16 cellular contexts compared by ENCODE assay signal in genomic region chr7:50757703-50758390, GRCh38.
"Had no signal": no experiment of that assay in that cellular context is flagged by ENCODE, and none has a peak within 500 bp of the region (broad histone marks: within the 10 kb centered on the region; RNA-seq: fewer than 3 reads in every experiment).

No MANE protein-coding gene starts in this region.

- H3K27me3 ChIP-seq: MG63 had no signal

- H3K4me3 ChIP-seq: MG63 had no signal

- H3K9me3 ChIP-seq: MG63 had no signal

- DNase-seq: KBM-7, MG63, NCI-H1092, NCI-H1105 treated with DMSO at 0.1 percent for 48 hours, NCI-H1417 treated with DMSO at 0.1 percent for 48 hours, NCI-H146, NCI-H1694 treated with DMSO at 0.1 percent for 48 hours, NCI-H1930, NCI-H2081, NCI-H2107, NCI-H2227 treated with DMSO at 0.1 percent for 48 hours, NCI-H524, NCI-H69, NCI-H774, RPMI8226, SHP77 had no signal
